Comparison of ENCODE assay signal across 14 cellular contexts in the genomic region with DNA sequence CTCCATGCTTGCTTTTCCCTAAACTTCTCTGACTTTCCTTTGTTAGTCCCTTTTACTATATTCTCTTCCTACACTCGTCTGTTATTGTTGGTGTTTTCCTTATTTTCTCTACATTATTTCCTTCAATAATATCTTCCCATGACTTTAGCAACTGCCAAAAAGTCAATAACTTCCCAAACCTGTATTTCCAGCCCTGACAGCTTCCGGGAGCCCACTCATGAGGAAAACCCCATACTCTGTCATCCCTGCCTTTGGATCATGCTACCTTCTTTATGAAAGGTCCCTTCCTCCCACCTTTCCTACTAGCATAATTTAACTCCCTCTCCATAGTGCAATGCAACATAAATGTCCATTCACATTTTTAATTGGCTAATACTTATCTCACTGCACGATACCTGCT.
DNase-seq lines count a peak whose midpoint lies in the region; ATAC-seq, FAIRE-seq and TF ChIP-seq lines count a peak whose summit lies in the region.
"Had no signal": no experiment of that assay in that cellular context is flagged by ENCODE, and none has a peak within 500 bp of the region (broad histone marks: within the 10 kb centered on the region; RNA-seq: fewer than 3 reads in every experiment).

No MANE protein-coding gene starts in this region.

- H2BK20ac ChIP-seq in IMR-90 (ENCODE audit: low read depth, low read length) (no peak overlapping the region), H1 (ENCODE audit: low read length) (no peak overlapping the region)

- DNase-seq in NCI-H345 (lab: John Stamatoyannopoulos, UW) = peak; percentile 20
- DNase-seq in NCI-H345 treated with DMSO at 0.1 percent for 48 hours (lab: John Stamatoyannopoulos, UW; ENCODE audit: unreplicated experiment) = no peak
- DNase-seq in IMR-90 = no peak
- DNase-seq in H1 (ENCODE audit: low read depth in 1 of 2, low spot score in 2 of 2) = no peak
- DNase-seq in neural progenitor cell (ENCODE audit: low spot score) = no peak
- no peak for DNase-seq in activated CD4-positive, alpha-beta T cell treated with anti-CD3 and anti-CD28 coated beads for 36 hours
- no peak for DNase-seq in effector memory CD8-positive, alpha-beta T cell
- DNase-seq: CD8-positive, alpha-beta T cell; DMS53; GF-D8 had no signal

- H3K4me2 ChIP-seq in IMR-90 (ENCODE audit: low read depth, low read length) (no peak overlapping the region), H1 (ENCODE audit: insufficient read depth in 1 of 2, low read depth in 2 of 2, low read length in 2 of 2) (no peak overlapping the region), neural progenitor cell (peak overlapping the region; percentile 49)

- H3K4me1 Mint-ChIP-seq in neural progenitor cell = peaks cover 78% of the 10 kb centered on the region
- H3K4me1 Mint-ChIP-seq in activated CD4-positive, alpha-beta T cell treated with anti-CD3 and anti-CD28 coated beads for 36 hours = no peaks in the 10 kb centered on the region
- no peaks in the 10 kb centered on the region for H3K4me1 Mint-ChIP-seq in effector memory CD8-positive, alpha-beta T cell (ENCODE audit: low read depth in 2 of 2)
- H3K4me1 Mint-ChIP-seq: CD14-positive monocyte had no signal

- H2BK120ac ChIP-seq in IMR-90 (ENCODE audit: low read depth, low read length) (no peak overlapping the region), H1 (replicated peaks; ENCODE audit: low read depth, low read length) (peak overlapping the region; percentile 2)

- CTCF ChIA-PET in IMR-90 (lab: Yijun Ruan, JAX) (interaction anchor here (0.7 kb wide), 1 partner anchor 154 kb away, joined by 4 read pairs; no protein-coding TSS in a partner anchor), H1 (lab: Charles Lee; ENCODE audit: partially characterized antibody) (interaction anchor here (0.7 to 1.9 kb wide), 2 partner anchors 135 to 137 kb away, joined by 3 to 6 read pairs; no protein-coding TSS in a partner anchor)
- CTCF ChIA-PET in activated CD4-positive, alpha-beta T cell treated with anti-CD3 and anti-CD28 coated beads for 36 hours (lab: Charles Lee) = no interaction called here

- intact Hi-C loops in IMR-90 (cut with micrococcal nuclease) = no loop called here
- intact Hi-C loops in activated CD4-positive, alpha-beta T cell treated with anti-CD3 and anti-CD28 coated beads for 36 hours (cut with DNase I, micrococcal nuclease) = no loop called here

- H3K27me3 Mint-ChIP-seq in neural progenitor cell (ENCODE audit: insufficient read depth, low read depth) = peaks cover 9% of the 10 kb centered on the region
- no peaks in the 10 kb centered on the region for H3K27me3 Mint-ChIP-seq in activated CD4-positive, alpha-beta T cell treated with anti-CD3 and anti-CD28 coated beads for 36 hours
- H3K27me3 Mint-ChIP-seq in effector memory CD8-positive, alpha-beta T cell = no peaks in the 10 kb centered on the region

- dilution Hi-C loops in IMR-90 (cut with HindIII; ENCODE audit: low sequenced_read_pairs, unreplicated experiment) = no loop called here

- H4K8ac ChIP-seq in IMR-90 (ENCODE audit: low read depth in 2 of 2, low read length in 2 of 2) (no peak overlapping the region), H1 (ENCODE audit: extremely low read depth, insufficient read depth, low read length) (no peak overlapping the region)

- peaks cover 13% of the 10 kb centered on the region for H3K9me3 Mint-ChIP-seq in neural progenitor cell
- peaks cover 2% of the 10 kb centered on the region for H3K9me3 Mint-ChIP-seq in activated CD4-positive, alpha-beta T cell treated with anti-CD3 and anti-CD28 coated beads for 36 hours (ENCODE audit: low read depth)
- H3K9me3 Mint-ChIP-seq in effector memory CD8-positive, alpha-beta T cell = peaks cover 9 to 25% of the 10 kb centered on the region in 2 donors

- no peaks in the 10 kb centered on the region; the same call in 1 of the 2 replicates for H3K9me1 ChIP-seq in IMR-90 (ENCODE audit: insufficient read depth, low read length)

- no peaks in the 10 kb centered on the region for H3K27me3 ChIP-seq in IMR-90 (ENCODE audit: control insufficient read depth, insufficient read depth, low read length)
- no peaks in the 10 kb centered on the region for H3K27me3 ChIP-seq in H1 (replicated peaks in 1 of 4; ENCODE audit: control insufficient read depth in 3 of 4, extremely low read depth in 1 of 4, insufficient read depth in 3 of 4, low read length in 3 of 4)
- no peaks in the 10 kb centered on the region for H3K27me3 ChIP-seq in neural progenitor cell

- FAIRE-seq in H1 (lab: Jason Lieb, UNC) = no peak
- FAIRE-seq: H54 had no signal

- WGBS in IMR-90 (ENCODE audit: extremely low coverage in 2 of 2, insufficient read length in 1 of 2), 2 experiments = 91% methylated on average over 1 of the region's 3 CpGs; no CpG with 5 or more reads in 1 of the 2 experiments
- 57% methylated on average over 3 of the region's 3 CpGs; no CpG with 5 or more reads in 1 of the 2 experiments for WGBS in H1 (ENCODE audit: extremely low coverage in 1 of 2, insufficient coverage in 1 of 2, insufficient read length in 1 of 2, insufficient replicate concordance in 2 of 2, low coverage in 1 of 2, low lambda C conversion rate in 2 of 2, missing lambda C conversion rate in 1 of 2), 2 experiments

- no peak for TF ChIP-seq POLR2A in IMR-90 (IDR thresholded peaks at IDR 0.05; ENCODE audit: low read depth, low read length)
- TF ChIP-seq POLR2A in H1 (IDR thresholded peaks at IDR 0.05; ENCODE audit: control extremely low read depth in 1 of 2, low read depth in 2 of 2, low read length in 2 of 2) = no peak

- H3K36me3 ChIP-seq in IMR-90 (ENCODE audit: control insufficient read depth, insufficient read depth, low read length) = no peaks in the 10 kb centered on the region
- no peaks in the 10 kb centered on the region for H3K36me3 ChIP-seq in H1 (ENCODE audit: control insufficient read depth in 2 of 4, insufficient read depth in 4 of 4, low read length in 3 of 4)
- H3K36me3 ChIP-seq in neural progenitor cell = no peaks in the 10 kb centered on the region

- no peak overlapping the region for H3K4me3 Mint-ChIP-seq in neural progenitor cell
- H3K4me3 Mint-ChIP-seq in activated CD4-positive, alpha-beta T cell treated with anti-CD3 and anti-CD28 coated beads for 36 hours = no peak overlapping the region
- no peak overlapping the region for H3K4me3 Mint-ChIP-seq in effector memory CD8-positive, alpha-beta T cell
- H3K4me3 Mint-ChIP-seq: CD14-positive monocyte; CD8-positive, alpha-beta T cell had no signal

- no peak overlapping the region for H3K23ac ChIP-seq in IMR-90 (ENCODE audit: low read depth, low read length)
- H3K23ac ChIP-seq in H1 (ENCODE audit: insufficient read length) = no peak overlapping the region

- no peak overlapping the region for H3K18ac ChIP-seq in IMR-90 (ENCODE audit: low read depth, low read length)
- no peak overlapping the region; the same call in 1 of the 2 replicates for H3K18ac ChIP-seq in H1 (ENCODE audit: extremely low read depth, low read length)

- peak overlapping the region; percentile 26 for H3K27ac Mint-ChIP-seq in neural progenitor cell
- H3K27ac Mint-ChIP-seq in activated CD4-positive, alpha-beta T cell treated with anti-CD3 and anti-CD28 coated beads for 36 hours = no peak overlapping the region
- no peak overlapping the region for H3K27ac Mint-ChIP-seq in effector memory CD8-positive, alpha-beta T cell
- H3K27ac Mint-ChIP-seq: CD14-positive monocyte; CD8-positive, alpha-beta T cell had no signal

- H3K56ac ChIP-seq in IMR-90 (ENCODE audit: extremely low read depth, insufficient read depth, low read length) (no peak overlapping the region), H1 (replicated peaks; ENCODE audit: insufficient read length, low read depth, low read length) (no peak overlapping the region)

- H3K4me3 ChIP-seq in IMR-90 (ENCODE audit: insufficient read depth, low read depth, low read length) (no peak overlapping the region), H1 (ENCODE audit: extremely low read depth in 1 of 4, insufficient read depth in 2 of 4, low read depth in 3 of 4, low read length in 4 of 4) (no peak overlapping the region), neural progenitor cell (peak overlapping the region; percentile 15)

- TF ChIP-seq EP300 in H1 (IDR thresholded peaks at IDR 0.05; ENCODE audit: borderline replicate concordance in 1 of 2, low read depth in 2 of 2, low read length in 2 of 2) = no peak

- H3K4ac ChIP-seq in IMR-90 (ENCODE audit: low read depth, low read length) (0 out of 2 replicates have a peak overlapping the region, but pooled peaks have one; percentile 20), H1 (replicated peaks; ENCODE audit: insufficient read length, low read depth, low read length) (no peak overlapping the region)

- H3K14ac ChIP-seq in IMR-90 (replicated peaks; ENCODE audit: low read depth, low read length) (no peak overlapping the region), H1 (ENCODE audit: insufficient read length) (no peak overlapping the region)

- H2AFZ ChIP-seq in IMR-90 (replicated peaks; ENCODE audit: low read length, poor library complexity) (no peak overlapping the region), H1 (ENCODE audit: low read length) (no peak overlapping the region), neural progenitor cell (replicated peaks) (no peak overlapping the region)

- H3K9ac ChIP-seq in IMR-90 (ENCODE audit: low read depth, low read length) (no peak overlapping the region), H1 (replicated peaks in 1 of 4; ENCODE audit: extremely low read depth in 1 of 4, low read depth in 3 of 4, low read length in 3 of 4) (no peak overlapping the region), neural progenitor cell (no peak overlapping the region)

- H3K36me3 Mint-ChIP-seq in neural progenitor cell = peaks cover 3% of the 10 kb centered on the region
- no peaks in the 10 kb centered on the region for H3K36me3 Mint-ChIP-seq in activated CD4-positive, alpha-beta T cell treated with anti-CD3 and anti-CD28 coated beads for 36 hours (ENCODE audit: low read depth)
- H3K36me3 Mint-ChIP-seq in effector memory CD8-positive, alpha-beta T cell (ENCODE audit: insufficient read depth) = no peaks in the 10 kb centered on the region
- H3K36me3 Mint-ChIP-seq: CD14-positive monocyte; CD8-positive, alpha-beta T cell had no signal

- H4K91ac ChIP-seq in IMR-90 (ENCODE audit: insufficient read depth, low read depth, low read length) (no peak overlapping the region), H1 (replicated peaks; ENCODE audit: insufficient read length, low read length) (peak overlapping the region; percentile 31)

- TF ChIP-seq RAD21 in IMR-90 (IDR thresholded peaks at IDR 0.05; ENCODE audit: low read length) (no peak), H1 (IDR thresholded peaks at IDR 0.05 in 1 of 2, conservative IDR thresholded peaks at IDR 0.05 in 1 of 2; ENCODE audit: low read depth in 2 of 2, low read length in 2 of 2) (no peak)

- H2AK9ac ChIP-seq in IMR-90 (replicated peaks; ENCODE audit: low read depth, low read length, poor library complexity) = no peak overlapping the region

- H3K23me2 ChIP-seq in H1 (ENCODE audit: low read depth, low read length) = no peaks in the 10 kb centered on the region

- no peak overlapping the region for H2AK5ac ChIP-seq in IMR-90 (ENCODE audit: low read depth, low read length)
- no peak overlapping the region for H2AK5ac ChIP-seq in H1 (ENCODE audit: low read depth, low read length)

- H4K5ac ChIP-seq in IMR-90 (ENCODE audit: low read depth, low read length) (no peak overlapping the region), H1 (ENCODE audit: insufficient read length, low read depth, low read length) (no peak overlapping the region)

- H3K9me3 ChIP-seq in IMR-90 (ENCODE audit: control insufficient read depth, insufficient read depth, low read length) (no peaks in the 10 kb centered on the region), H1 (ENCODE audit: insufficient read depth in 2 of 2, low read depth in 1 of 2, low read length in 1 of 2) (no peaks in the 10 kb centered on the region), neural progenitor cell (ENCODE audit: low read depth) (no peaks in the 10 kb centered on the region)

- POLR2A ChIA-PET in IMR-90 (lab: Charles Lee; ENCODE audit: unreplicated experiment) (no interaction called here), H1 (lab: Charles Lee; ENCODE audit: partially characterized antibody) (no interaction called here)
- POLR2A ChIA-PET in activated CD4-positive, alpha-beta T cell treated with anti-CD3 and anti-CD28 coated beads for 36 hours (lab: Charles Lee) = no interaction called here

- no peak overlapping the region for H2BK12ac ChIP-seq in H1 (ENCODE audit: low read depth, low read length)

- H3K79me2 ChIP-seq in H1 (ENCODE audit: control insufficient read depth in 1 of 2, insufficient read depth in 2 of 2, low read length in 2 of 2) = no peaks in the 10 kb centered on the region
- H3K79me2 ChIP-seq in neural progenitor cell (ENCODE audit: low read depth) = no peaks in the 10 kb centered on the region

- H2BK5ac ChIP-seq in IMR-90 (ENCODE audit: low read depth, low read length, poor library complexity, severe bottlenecking) = no peak overlapping the region
- H2BK5ac ChIP-seq in H1 (ENCODE audit: low read depth, low read length) = no peak overlapping the region

- no peak overlapping the region for H2BK15ac ChIP-seq in IMR-90 (ENCODE audit: low read depth, low read length)
- H2BK15ac ChIP-seq in H1 (ENCODE audit: low read length) = no peak overlapping the region

- H3F3A ChIP-seq in neural progenitor cell (ENCODE audit: low read depth) = peaks cover 56% of the 10 kb centered on the region

- ATAC-seq in IMR-90 (ENCODE audit: low read depth) = no peak
- no peak for ATAC-seq in activated CD4-positive, alpha-beta T cell treated with anti-CD3 and anti-CD28 coated beads for 36 hours
- ATAC-seq in HG03039 (IDR thresholded peaks at IDR 0.05; ENCODE audit: unreplicated experiment) = no peak
- ATAC-seq in effector memory CD8-positive, alpha-beta T cell (replicated peaks) = no peak
- ATAC-seq: CD8-positive, alpha-beta T cell had no signal

- no TSS peak for BruUV-seq in IMR-90 (replicated peaks; lab: Mats Ljungman, UMichigan)

- in situ Hi-C loops in IMR-90 (cut with MboI; ENCODE audit: low sequenced_read_pairs) = no loop called here

- TF ChIP-seq CTCF in IMR-90 (conservative IDR thresholded peaks at IDR 0.05; ENCODE audit: low read depth, low read length) (no peak), H1 (IDR thresholded peaks at IDR 0.05; ENCODE audit: control extremely low read depth in 1 of 3, insufficient read depth in 1 of 3, low read depth in 1 of 3, low read length in 3 of 3) (no peak), neural progenitor cell (IDR thresholded peaks at IDR 0.05) (no peak)

- H4K20me1 ChIP-seq in IMR-90 (ENCODE audit: insufficient read depth, low read length) (no peaks in the 10 kb centered on the region), H1 (replicated peaks in 1 of 2; ENCODE audit: control insufficient read depth in 1 of 2, insufficient read depth in 2 of 2, low read length in 2 of 2) (no peaks in the 10 kb centered on the region), neural progenitor cell (ENCODE audit: low read depth) (no peaks in the 10 kb centered on the region)

- H3K27ac ChIP-seq in IMR-90 (ENCODE audit: insufficient read depth, low read length) (no peak overlapping the region), H1 (ENCODE audit: low read depth, low read length) (no peak overlapping the region), neural progenitor cell (peak overlapping the region; percentile 46)
- H3K27ac ChIP-seq: 22Rv1 had no signal

- H3K79me1 ChIP-seq in IMR-90 (ENCODE audit: low read depth in 1 of 2, low read length in 2 of 2) = no peaks in the 10 kb centered on the region
- no peaks in the 10 kb centered on the region for H3K79me1 ChIP-seq in H1 (ENCODE audit: low read depth, low read length)

- H3K4me1 ChIP-seq in IMR-90 (ENCODE audit: control insufficient read depth, insufficient read depth, low read length) = peaks cover 4% of the 10 kb centered on the region; the same call in 1 of the 2 replicates
- H3K4me1 ChIP-seq in H1 (replicated peaks in 1 of 4; ENCODE audit: control insufficient read depth in 3 of 4, insufficient read depth in 4 of 4, low read length in 3 of 4) = peaks cover 0 to 11% (median 8%) of the 10 kb centered on the region in 4 experiments; a peak in 3 of 7 replicates
- H3K4me1 ChIP-seq in neural progenitor cell = peaks cover 62% of the 10 kb centered on the region
